ENCODE assay signal across 8 cellular contexts in the genomic region with DNA sequence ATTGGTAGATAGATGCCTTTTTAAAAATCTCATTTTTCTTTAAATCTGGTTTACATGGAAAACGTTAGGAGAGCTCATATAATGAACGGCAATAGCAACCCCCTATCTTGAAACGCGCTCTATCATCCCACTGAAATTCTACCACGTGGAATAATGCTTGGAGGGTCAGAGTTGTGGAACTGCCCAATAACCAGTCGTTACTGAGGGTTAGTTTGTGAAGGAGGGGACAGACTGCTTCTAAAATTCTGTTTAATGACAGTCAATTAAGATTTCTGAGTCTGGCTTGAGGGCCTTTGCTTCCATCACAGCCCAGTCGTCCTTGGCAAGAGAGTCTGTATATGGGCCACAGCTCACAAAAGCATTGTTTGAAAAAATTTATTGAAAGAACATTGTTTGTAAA. TPM values are rescaled to one million over a fixed set of nuclear protein-coding genes. Genes with fewer than 3 reads are reported as not detected.
DNase-seq lines count a peak whose midpoint lies in the region; ATAC-seq and TF ChIP-seq lines count a peak whose summit lies in the region.

No MANE protein-coding gene starts in this region.

- no peaks in the 10 kb centered on the region for H3K36me3 ChIP-seq in thyroid gland

- H3K4me3 ChIP-seq in thyroid gland (replicated peaks in 1 of 3) = peak overlapping the region; percentile 56 to 68 (median 68)

- H3K9me3 Mint-ChIP-seq in activated T-cell treated with anti-CD3 and anti-CD28 coated beads, Interleukin-2, amount 50 U/mL, for 72 hours = no peaks in the 10 kb centered on the region
- no peaks in the 10 kb centered on the region for H3K9me3 Mint-ChIP-seq in activated naive CD8-positive, alpha-beta T cell treated with anti-CD3 and anti-CD28 coated beads for 36 hours
- no peaks in the 10 kb centered on the region for H3K9me3 Mint-ChIP-seq in memory B cell

- H3K27me3 Mint-ChIP-seq in activated T-cell treated with anti-CD3 and anti-CD28 coated beads, Interleukin-2, amount 50 U/mL, for 72 hours (ENCODE audit: low read depth) = peaks cover 5% of the 10 kb centered on the region
- H3K27me3 Mint-ChIP-seq in activated naive CD8-positive, alpha-beta T cell treated with anti-CD3 and anti-CD28 coated beads for 36 hours = no peaks in the 10 kb centered on the region
- no peaks in the 10 kb centered on the region for H3K27me3 Mint-ChIP-seq in memory B cell

- H3K27ac ChIP-seq in thyroid gland = peak overlapping the region in 2 of 3 donors; percentile 51 to 65

- no peaks in the 10 kb centered on the region for H3K27me3 ChIP-seq in thyroid gland

- TF ChIP-seq CTCF in thyroid gland (IDR thresholded peaks at IDR 0.05) = no peak

- H3K9me3 ChIP-seq in thyroid gland = no peaks in the 10 kb centered on the region

- H3K36me3 Mint-ChIP-seq in activated T-cell treated with anti-CD3 and anti-CD28 coated beads, Interleukin-2, amount 50 U/mL, for 72 hours (ENCODE audit: insufficient read depth in 2 of 2) = peaks cover 10 to 19% of the 10 kb centered on the region in 2 donors
- H3K36me3 Mint-ChIP-seq in activated naive CD8-positive, alpha-beta T cell treated with anti-CD3 and anti-CD28 coated beads for 36 hours = peaks cover 52% of the 10 kb centered on the region
- H3K36me3 Mint-ChIP-seq in memory B cell = peaks cover 43% of the 10 kb centered on the region

- intact Hi-C loops in thyroid gland (cut with DNase I) = no loop called here

- peak overlapping the region; percentile 93 for H3K27ac Mint-ChIP-seq in activated T-cell treated with anti-CD3 and anti-CD28 coated beads, Interleukin-2, amount 50 U/mL, for 72 hours
- peak overlapping the region; percentile 92 for H3K27ac Mint-ChIP-seq in activated naive CD8-positive, alpha-beta T cell treated with anti-CD3 and anti-CD28 coated beads for 36 hours
- peak overlapping the region; percentile 98 for H3K27ac Mint-ChIP-seq in memory B cell

- no peak for DNase-seq in activated T-cell treated with anti-CD3 and anti-CD28 coated beads, Interleukin-2, amount 50 U/mL, for 72 hours
- DNase-seq in activated T-cell treated with anti-CD3 and anti-CD28 coated beads, Interleukin-2, amount 50 U/mL, for 48 hours = no peak
- no peak for DNase-seq in activated naive CD8-positive, alpha-beta T cell treated with anti-CD3 and anti-CD28 coated beads for 36 hours
- DNase-seq in memory B cell (ENCODE audit: low spot score in 2 of 2) (no peak), thyroid gland (no peak), hepatic stellate cell (ENCODE audit: low spot score) (no peak)

- WGBS in thyroid gland, 2 donors = 47 to 59% methylated on average over 7 of the region's 7 CpGs

- H3K4me1 Mint-ChIP-seq in activated T-cell treated with anti-CD3 and anti-CD28 coated beads, Interleukin-2, amount 50 U/mL, for 72 hours (ENCODE audit: low read depth) = peaks cover 66% of the 10 kb centered on the region
- H3K4me1 Mint-ChIP-seq in activated naive CD8-positive, alpha-beta T cell treated with anti-CD3 and anti-CD28 coated beads for 36 hours = peaks cover 49% of the 10 kb centered on the region
- H3K4me1 Mint-ChIP-seq in memory B cell = peaks cover 38% of the 10 kb centered on the region

- no peak for TF ChIP-seq POLR2A in thyroid gland (IDR thresholded peaks at IDR 0.05)

- H3K4me3 Mint-ChIP-seq in activated T-cell treated with anti-CD3 and anti-CD28 coated beads, Interleukin-2, amount 50 U/mL, for 72 hours = peak overlapping the region; percentile 85 to 90
- peak overlapping the region; percentile 89 for H3K4me3 Mint-ChIP-seq in activated naive CD8-positive, alpha-beta T cell treated with anti-CD3 and anti-CD28 coated beads for 36 hours
- peak overlapping the region; percentile 95 for H3K4me3 Mint-ChIP-seq in memory B cell

- ATAC-seq in activated T-cell treated with anti-CD3 and anti-CD28 coated beads, Interleukin-2, amount 50 U/mL, for 72 hours (replicated peaks in 1 of 2) = no peak
- ATAC-seq in memory B cell (ENCODE audit: low read depth) (no peak), HG03108 (IDR thresholded peaks at IDR 0.05; ENCODE audit: unreplicated experiment) (no peak), GM18502 (IDR thresholded peaks at IDR 0.05; ENCODE audit: poor library complexity, unreplicated experiment) (no peak)

- H3K4me1 ChIP-seq in thyroid gland = peaks cover 5 to 7% of the 10 kb centered on the region in 2 donors

RNA-seq across cellular contexts. Expression of a gene that starts 0.5 kb away (rescaled TPM):
- 10 to 100 TPM; 46.8 to 52.4 TPM for total RNA-seq in activated T-cell treated with anti-CD3 and anti-CD28 coated beads, Interleukin-2, amount 50 U/mL, for 72 hours
- 100 to 1,000 TPM; 230 to 234 TPM for total RNA-seq in activated naive CD8-positive, alpha-beta T cell treated with anti-CD3 and anti-CD28 coated beads for 36 hours
- total RNA-seq in thyroid gland = 10 to 100 TPM in 1 of 4 donors, 1 to 10 TPM in 3; 2.4 to 14.6 (median 5.0) TPM

Comparison
In these comparisons a context has a peak if more than half of its experiments do, and no peak if none do; other contexts are left out.
1. RNA of a gene that starts 0.5 kb away (total RNA-seq): 230 to 234 TPM in activated naive CD8-positive, alpha-beta T cell treated with anti-CD3 and anti-CD28 coated beads for 36 hours; 46.8 to 52.4 TPM in activated T-cell treated with anti-CD3 and anti-CD28 coated beads, Interleukin-2, amount 50 U/mL, for 72 hours and 2.4 to 14.6 TPM in thyroid gland; every median in the first group is over 4 times any median in the second.
2. Peak in every context shown above with its lines, with median percentiles within 50 percentile points of each other: H3K27ac Mint-ChIP-seq and H3K4me3 Mint-ChIP-seq.